ENCODE assay signal across 1 cellular context in genomic region chr22:45096256-45096907, GRCh38.
TF ChIP-seq lines count a peak whose summit lies in the region.

No MANE protein-coding gene starts in this region.

TF ChIP-seq in HEK293, 187 proteins besides CTCF, POLR2A, EP300 and RAD21 (continued from another document):
- TF ChIP-seq ZNF391 (tag by site-specific recombination; IDR thresholded peaks at IDR 0.05; ENCODE audit: borderline replicate concordance, low read depth) (no peak), ZBTB17 (tag by site-specific recombination; IDR thresholded peaks at IDR 0.05) (peak; percentile 68), ZSCAN4 (tag by site-specific recombination; IDR thresholded peaks at IDR 0.05) (no peak), ZNF639 (tag by site-specific recombination; IDR thresholded peaks at IDR 0.05) (no peak), ZNF324 (tag by site-specific recombination; IDR thresholded peaks at IDR 0.05) (no peak), ZNF423 (tag by site-specific recombination; IDR thresholded peaks at IDR 0.05) (no peak), ZNF335 (tag by site-specific recombination; conservative IDR thresholded peaks at IDR 0.05) (no peak), ZNF169 (tag by site-specific recombination; IDR thresholded peaks at IDR 0.05) (no peak), BCL6B (tag by site-specific recombination; IDR thresholded peaks at IDR 0.05) (no peak), ZFP41 (tag by site-specific recombination; IDR thresholded peaks at IDR 0.05; ENCODE audit: borderline replicate concordance) (no peak), YY1 (tag by site-specific recombination; IDR thresholded peaks at IDR 0.05) (no peak), KLF10 (tag by site-specific recombination; IDR thresholded peaks at IDR 0.05) (no peak), ZNF350 (tag by site-specific recombination; IDR thresholded peaks at IDR 0.05) (no peak), ZNF654 (tag by site-specific recombination; IDR thresholded peaks at IDR 0.05; ENCODE audit: low read depth) (peak; percentile 89), ZNF600 (tag by site-specific recombination; IDR thresholded peaks at IDR 0.05) (no peak), ZNF596 (tag by site-specific recombination; IDR thresholded peaks at IDR 0.05) (no peak), ZNF777 (tag by site-specific recombination; IDR thresholded peaks at IDR 0.05; ENCODE audit: borderline replicate concordance) (no peak), ZNF280C (tag by site-specific recombination; IDR thresholded peaks at IDR 0.05) (no peak), ZNF521 (tag by site-specific recombination; IDR thresholded peaks at IDR 0.05) (no peak), GFI1B (tag by site-specific recombination; IDR thresholded peaks at IDR 0.05) (no peak), IKZF3 (tag by site-specific recombination; IDR thresholded peaks at IDR 0.05) (0 out of 2 replicates have a peak, but pooled peaks have one; percentile 16), ZNF621 (tag by site-specific recombination; IDR thresholded peaks at IDR 0.05) (no peak), ZNF155 (tag by site-specific recombination; IDR thresholded peaks at IDR 0.05) (no peak), ZNF791 (tag by site-specific recombination; IDR thresholded peaks at IDR 0.05) (no peak), TRIM28 (IDR thresholded peaks at IDR 0.05; ENCODE audit: borderline replicate concordance, low read length) (0 out of 2 replicates have a peak, but pooled peaks have one; percentile 30), ZNF341 (tag by site-specific recombination; IDR thresholded peaks at IDR 0.05; ENCODE audit: low read depth) (no peak), PRDM1 (tag by site-specific recombination; IDR thresholded peaks at IDR 0.05) (0 out of 2 replicates have a peak, but pooled peaks have one; percentile 10), BCL11B (tag by site-specific recombination; IDR thresholded peaks at IDR 0.05; ENCODE audit: low read depth) (no peak)
